1 cellular context compared by ENCODE assay signal in the genomic region with DNA sequence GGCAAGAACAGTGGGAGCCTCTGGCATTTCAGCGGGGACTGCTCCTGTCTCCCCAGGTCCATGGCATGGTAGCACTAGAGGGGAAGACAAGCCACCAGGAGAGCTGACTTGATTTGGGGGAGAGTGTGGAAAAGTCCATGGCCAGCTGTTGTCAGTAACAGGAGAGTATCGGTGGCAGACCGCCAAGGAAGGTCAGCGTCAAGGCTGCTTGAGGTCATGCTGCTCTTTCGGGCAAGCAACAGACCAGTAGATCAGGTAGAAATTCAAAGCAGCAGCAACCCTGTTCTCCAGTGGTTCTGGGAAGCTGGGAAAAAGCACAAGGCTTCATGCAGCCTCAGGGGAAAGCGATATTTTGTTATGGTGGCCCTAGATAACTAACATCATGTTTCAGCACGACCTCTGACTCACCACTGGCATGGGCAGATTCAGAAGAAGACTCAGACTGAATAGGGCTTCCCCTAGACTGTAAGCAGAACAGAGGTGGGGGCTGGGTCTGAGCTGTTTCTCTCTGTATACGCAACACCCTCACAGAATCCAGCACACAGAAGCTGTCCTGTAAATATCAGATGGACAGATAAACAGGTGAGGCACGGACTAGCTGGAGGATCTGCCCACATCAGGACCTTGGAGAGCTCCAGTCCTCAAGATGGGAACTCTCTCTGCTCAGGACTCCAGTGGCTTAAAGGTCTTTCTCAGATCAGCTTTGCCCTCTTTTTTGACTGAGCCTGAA.
TF ChIP-seq lines count a peak whose summit lies in the region.

No MANE protein-coding gene starts in this region.

TF ChIP-seq in SK-N-SH, 30 proteins besides CTCF, POLR2A, EP300 and RAD21 (continued from another document):
- TF ChIP-seq, protein P1, sequence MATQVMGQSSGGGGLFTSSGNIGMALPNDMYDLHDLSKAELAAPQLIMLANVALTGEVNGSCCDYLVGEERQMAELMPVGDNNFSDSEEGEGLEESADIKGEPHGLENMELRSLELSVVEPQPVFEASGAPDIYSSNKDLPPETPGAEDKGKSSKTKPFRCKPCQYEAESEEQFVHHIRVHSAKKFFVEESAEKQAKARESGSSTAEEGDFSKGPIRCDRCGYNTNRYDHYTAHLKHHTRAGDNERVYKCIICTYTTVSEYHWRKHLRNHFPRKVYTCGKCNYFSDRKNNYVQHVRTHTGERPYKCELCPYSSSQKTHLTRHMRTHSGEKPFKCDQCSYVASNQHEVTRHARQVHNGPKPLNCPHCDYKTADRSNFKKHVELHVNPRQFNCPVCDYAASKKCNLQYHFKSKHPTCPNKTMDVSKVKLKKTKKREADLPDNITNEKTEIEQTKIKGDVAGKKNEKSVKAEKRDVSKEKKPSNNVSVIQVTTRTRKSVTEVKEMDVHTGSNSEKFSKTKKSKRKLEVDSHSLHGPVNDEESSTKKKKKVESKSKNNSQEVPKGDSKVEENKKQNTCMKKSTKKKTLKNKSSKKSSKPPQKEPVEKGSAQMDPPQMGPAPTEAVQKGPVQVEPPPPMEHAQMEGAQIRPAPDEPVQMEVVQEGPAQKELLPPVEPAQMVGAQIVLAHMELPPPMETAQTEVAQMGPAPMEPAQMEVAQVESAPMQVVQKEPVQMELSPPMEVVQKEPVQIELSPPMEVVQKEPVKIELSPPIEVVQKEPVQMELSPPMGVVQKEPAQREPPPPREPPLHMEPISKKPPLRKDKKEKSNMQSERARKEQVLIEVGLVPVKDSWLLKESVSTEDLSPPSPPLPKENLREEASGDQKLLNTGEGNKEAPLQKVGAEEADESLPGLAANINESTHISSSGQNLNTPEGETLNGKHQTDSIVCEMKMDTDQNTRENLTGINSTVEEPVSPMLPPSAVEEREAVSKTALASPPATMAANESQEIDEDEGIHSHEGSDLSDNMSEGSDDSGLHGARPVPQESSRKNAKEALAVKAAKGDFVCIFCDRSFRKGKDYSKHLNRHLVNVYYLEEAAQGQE (IDR thresholded peaks at IDR 0.05; ENCODE audit: low read depth, low read length) = peak; percentile 93
TF ChIP-seq in SK-N-SH: peak in this region for 1.
